ENCODE assay signal across 9 cellular contexts in genomic region chr2:189685540-189686229, GRCh38. TPM values are rescaled to one million over a fixed set of nuclear protein-coding genes. Genes with fewer than 3 reads are reported as not detected.
DNase-seq lines count a peak whose midpoint lies in the region; ATAC-seq and TF ChIP-seq lines count a peak whose summit lies in the region.
"Had no signal": no experiment of that assay in that cellular context is flagged by ENCODE, and none has a peak within 500 bp of the region (broad histone marks: within the 10 kb centered on the region; RNA-seq: fewer than 3 reads in every experiment).

No MANE protein-coding gene starts in this region.

- DNase-seq in GF-D8 (lab: John Stamatoyannopoulos, UW) (peak; percentile 39), SK-N-MC (ENCODE audit: low read depth, low spot score) (no peak), iPS DF 19.7 (ENCODE audit: low read depth, low spot score) (peak; percentile 38), prostate gland (ENCODE audit: low spot score) (no peak), NCI-H345 treated with DMSO at 0.1 percent for 48 hours (lab: John Stamatoyannopoulos, UW; ENCODE audit: unreplicated experiment) (no peak)
- no peak for DNase-seq in effector CD8-positive, alpha-beta T cell (lab: John Stamatoyannopoulos, UW)
- DNase-seq in activated CD4-positive, CD25-positive, alpha-beta regulatory T cell treated with anti-CD3 and anti-CD28 coated beads, Interleukin-2, amount 50 U/mL, for 72 hours: no peak
- DNase-seq: NCI-H2029 treated with DMSO at 0.1 percent for 48 hours had no signal

- TF ChIP-seq POLR2A in prostate gland (IDR thresholded peaks at IDR 0.05): no peak

- WGBS in prostate gland: 60% methylated on average over 2 of the region's 2 CpGs

- peak; percentile 68 for ATAC-seq in HG02678 (IDR thresholded peaks at IDR 0.05; ENCODE audit: unreplicated experiment)

- TF ChIP-seq CTCF in prostate gland (IDR thresholded peaks at IDR 0.05): no peak

- H3K36me3 ChIP-seq in SK-N-MC (ENCODE audit: insufficient read depth, low read length) (no peaks in the 10 kb centered on the region), prostate gland (no peaks in the 10 kb centered on the region)

- no peaks in the 10 kb centered on the region for H3K4me1 ChIP-seq in prostate gland (replicated peaks)

- peak overlapping the region; percentile 34; the same call in 1 of the 2 replicates for H3K27ac ChIP-seq in SK-N-MC
- H3K27ac ChIP-seq in prostate gland: no peak overlapping the region

- H3K4me3 ChIP-seq in SK-N-MC (no peak overlapping the region), prostate gland (no peak overlapping the region)

- no peaks in the 10 kb centered on the region for H3K27me3 ChIP-seq in prostate gland (replicated peaks; ENCODE audit: insufficient read depth)

- intact Hi-C loops in prostate gland (cut with DNase I): no loop called here

- peak overlapping the region; percentile 27 for H3K9ac ChIP-seq in SK-N-MC (ENCODE audit: insufficient read length)

- no peaks in the 10 kb centered on the region for H3K9me3 ChIP-seq in SK-N-MC (ENCODE audit: low read depth, low read length)
- H3K9me3 ChIP-seq in prostate gland: no peaks in the 10 kb centered on the region

RNA-seq across cellular contexts. Expression of gene ANKAR, which starts 11.2 kb away (rescaled TPM):
- total RNA-seq in prostate gland: 10 to 100 TPM; 10.3 to 13.5 TPM

RNA-seq across cellular contexts. Expression of gene ASNSD1, which starts 24.4 kb away (rescaled TPM):
- total RNA-seq in prostate gland: 10 to 100 TPM; 35.5 to 36.1 TPM

Comparison
In these comparisons a context has a peak if more than half of its experiments do, and no peak if none do; other contexts are left out.
1. DNase-seq: peak in GF-D8 (single experiment) and iPS DF 19.7 (single experiment); none in SK-N-MC (single experiment), effector CD8-positive, alpha-beta T cell (single experiment), prostate gland (single experiment), activated CD4-positive, CD25-positive, alpha-beta regulatory T cell treated with anti-CD3 and anti-CD28 coated beads, Interleukin-2, amount 50 U/mL, for 72 hours (single experiment) and NCI-H345 treated with DMSO at 0.1 percent for 48 hours (single experiment).